Comparison of ENCODE assay signal across 8 cellular contexts in genomic region chr2:188369365-188369764, GRCh38.
DNase-seq lines count a peak whose midpoint lies in the region; ATAC-seq and TF ChIP-seq lines count a peak whose summit lies in the region.

No MANE protein-coding gene starts in this region.

- peak overlapping the region; percentile 25 for H3K27ac Mint-ChIP-seq in WTC11

- no peaks in the 10 kb centered on the region for H3K9me3 ChIP-seq in HEK293 (ENCODE audit: control insufficient read depth, insufficient read depth, low read depth, low read length)
- no peaks in the 10 kb centered on the region for H3K9me3 ChIP-seq in right cardiac atrium (ENCODE audit: control insufficient read depth, low read length)

- H3K27me3 Mint-ChIP-seq in WTC11 (ENCODE audit: low read depth), result no peaks in the 10 kb centered on the region

- H3K9me3 Mint-ChIP-seq in WTC11, result no peaks in the 10 kb centered on the region

- POLR2A ChIA-PET in HEK293 (lab: Yijun Ruan, JAX) (interaction anchor here (1.0 to 1.5 kb wide), 2 partner anchors 75 to 77 kb away, joined by 3 to 4 read pairs; no protein-coding TSS in a partner anchor), WTC11 (lab: Charles Lee) (interaction anchor here (1.9 kb wide), 1 partner anchor 76 kb away, joined by 5 read pairs; no protein-coding TSS in a partner anchor)

- no peak overlapping the region for H3K4me3 Mint-ChIP-seq in WTC11

- peaks cover 67% of the 10 kb centered on the region for H3K4me1 Mint-ChIP-seq in WTC11

- no peak overlapping the region for H3K27ac ChIP-seq in HEK293 (ENCODE audit: extremely low read depth, low read depth, low read length)
- no peak overlapping the region for H3K27ac ChIP-seq in right cardiac atrium (ENCODE audit: low read length)

- intact Hi-C loops in right cardiac atrium (cut with DNase I), result no loop called here

- DNase-seq in 8988T (peak; percentile 11), GM10266 (ENCODE audit: extremely low spot score) (peak; percentile 38), WTC11 (ENCODE audit: low spot score) (peak; percentile 16), right cardiac atrium (no peak), superior temporal gyrus (ENCODE audit: extremely low spot score) (peak; percentile 83)
- no peak for DNase-seq in stimulated activated CD4-positive, alpha-beta T cell treated with anti-CD3 and anti-CD28 coated beads, Interleukin-2, amount 100 ng/mL, for 48 hours

- TF ChIP-seq CTCF in GM10266 (IDR thresholded peaks at IDR 0.05; ENCODE audit: control insufficient read depth, insufficient read depth, low read depth, missing control alignments), result peak; percentile 63
- TF ChIP-seq CTCF in HEK293 (tag by site-specific recombination; IDR thresholded peaks at IDR 0.05), result 0 out of 2 replicates have a peak, but pooled peaks have one; percentile 41
- TF ChIP-seq CTCF in LNCAP (IDR thresholded peaks at IDR 0.05), result peak; percentile 61
- TF ChIP-seq CTCF in WTC11 (IDR thresholded peaks at IDR 0.05), result peak; percentile 50; the same call in 1 of the 2 replicates

- no peak overlapping the region for H3K4me3 ChIP-seq in HEK293 (ENCODE audit: low read depth, low read length)
- no peak overlapping the region for H3K4me3 ChIP-seq in right cardiac atrium (ENCODE audit: low read length)

- H3K27me3 ChIP-seq in right cardiac atrium (ENCODE audit: control insufficient read depth, insufficient read depth), result no peaks in the 10 kb centered on the region

- no peaks in the 10 kb centered on the region for H3K4me1 ChIP-seq in HEK293 (ENCODE audit: control insufficient read depth, insufficient read depth, low read length)
- H3K4me1 ChIP-seq in right cardiac atrium (ENCODE audit: control insufficient read depth, insufficient read depth, low read length), result no peaks in the 10 kb centered on the region

- H3K36me3 ChIP-seq in HEK293 (ENCODE audit: control insufficient read depth in 2 of 2, insufficient read depth in 1 of 2, low read length in 2 of 2), result no peaks in the 10 kb centered on the region

- no peaks in the 10 kb centered on the region for H3K36me3 Mint-ChIP-seq in WTC11

- ATAC-seq in WTC11, result peak; percentile 79
- ATAC-seq in right cardiac atrium, result peak; percentile 69 to 74

- 29% methylated on average over 3 of the region's 3 CpGs for WGBS in right cardiac atrium

- CTCF ChIA-PET in HEK293 (lab: Yijun Ruan, JAX) (interaction anchor here (0.6 to 1.9 kb wide), 13 partner anchors 9 to 872 kb away, joined by 3 to 10 read pairs (median 3); partner anchors contain the start of gene GULP1), WTC11 (lab: Charles Lee) (interaction anchor here (0.6 to 2.7 kb wide), 22 partner anchors 9 to 238 kb away, joined by 3 to 15 read pairs (median 4); partner anchors contain the start of gene GULP1)

TF ChIP-seq in HEK293, 187 proteins besides CTCF, POLR2A, EP300 and RAD21:
- TF ChIP-seq SCRT2 (tag by site-specific recombination; IDR thresholded peaks at IDR 0.05), result no peak
- peak; percentile 71 for TF ChIP-seq ZNF654 (tag by site-specific recombination; IDR thresholded peaks at IDR 0.05; ENCODE audit: low read depth)

TF ChIP-seq in WTC11, 78 proteins besides CTCF, POLR2A, EP300 and RAD21:
- TF ChIP-seq ZNF121 (CRISPR knock-in tag; IDR thresholded peaks at IDR 0.05) (peak; percentile 21; the same call in 1 of the 2 replicates), PRDM15 (CRISPR knock-in tag; IDR thresholded peaks at IDR 0.05) (no peak), IRF2 (CRISPR knock-in tag; IDR thresholded peaks at IDR 0.05; ENCODE audit: borderline replicate concordance, low read depth) (no peak), MYBL2 (CRISPR knock-in tag; IDR thresholded peaks at IDR 0.05) (no peak)

Comparison
In these comparisons a context has a peak if more than half of its experiments do, and no peak if none do; other contexts are left out.
1. DNase-seq: peak in 8988T (single experiment), GM10266 (single experiment), WTC11 (single experiment) and superior temporal gyrus (single experiment); none in right cardiac atrium (0 of 3) and stimulated activated CD4-positive, alpha-beta T cell treated with anti-CD3 and anti-CD28 coated beads, Interleukin-2, amount 100 ng/mL, for 48 hours (0 of 2).
2. Peak in every context shown above with its lines, with median percentiles within 50 percentile points of each other: CTCF ChIP-seq.